ENCODE assay signal across 8 cellular contexts in genomic region chr6:26249709-26249958, GRCh38.
DNase-seq lines count a peak whose midpoint lies in the region; ATAC-seq, FAIRE-seq and TF ChIP-seq lines count a peak whose summit lies in the region.

No MANE protein-coding gene starts in this region.

- peaks cover 9% of the 10 kb centered on the region for H3K4me1 ChIP-seq in keratinocyte (ENCODE audit: control insufficient read depth, extremely low read depth, insufficient read depth, low read length)

- POLR2A ChIA-PET in CD4-positive, alpha-beta T cell (lab: Charles Lee), result interaction anchor here (1.1 to 3.9 kb wide), 21 partner anchors 35 to 1644 kb away, joined by 3 to 132 read pairs (median 17); partner anchors contain the start of gene HFE
- POLR2A ChIA-PET in HEK293T (lab: Yijun Ruan, JAX), result interaction anchor here (0.8 to 4.2 kb wide), 24 partner anchors 8 to 897 kb away, joined by 3 to 48 read pairs (median 7); a partner anchor contains a TSS

- no peaks in the 10 kb centered on the region for H3K9me3 ChIP-seq in CD4-positive, alpha-beta T cell (ENCODE audit: control insufficient read depth, low read length)
- H3K9me3 ChIP-seq in keratinocyte (ENCODE audit: control insufficient read depth, low read depth, low read length), result no peaks in the 10 kb centered on the region

- H3K27me3 ChIP-seq in CD4-positive, alpha-beta T cell (ENCODE audit: control insufficient read depth, insufficient read depth, low read length), result no peaks in the 10 kb centered on the region
- no peaks in the 10 kb centered on the region for H3K27me3 ChIP-seq in keratinocyte (ENCODE audit: control insufficient read depth, extremely low read depth, insufficient read depth, low read length)

- peak overlapping the region; percentile 96 for H3K4me2 ChIP-seq in keratinocyte (ENCODE audit: control insufficient read depth, extremely low read depth, insufficient read depth, low read depth, low read length)

- H3K36me3 Mint-ChIP-seq in CD4-positive, alpha-beta T cell (ENCODE audit: low read depth), result peaks cover 17% of the 10 kb centered on the region
- peaks cover 22 to 28% of the 10 kb centered on the region in 2 donors for H3K36me3 Mint-ChIP-seq in activated naive CD4-positive, alpha-beta T cell treated with anti-CD3 and anti-CD28 coated beads, Interleukin-2, amount 50 U/mL, for 72 hours

- TF ChIP-seq CTCF in CD4-positive, alpha-beta T cell (IDR thresholded peaks at IDR 0.05), result no peak
- TF ChIP-seq CTCF in keratinocyte (optimal IDR thresholded peaks at IDR 0.05 in 1 of 3, IDR thresholded peaks at IDR 0.05 in 1 of 3, conservative IDR thresholded peaks at IDR 0.05 in 1 of 3; ENCODE audit: extremely low read depth in 1 of 3, insufficient read depth in 2 of 3, low read length in 3 of 3), result no peak

- peak overlapping the region; percentile 91 for H2AFZ ChIP-seq in keratinocyte (ENCODE audit: control insufficient read depth, low read length)

- no peaks in the 10 kb centered on the region for H3K36me3 ChIP-seq in keratinocyte (ENCODE audit: control insufficient read depth in 2 of 2, extremely low read depth in 1 of 2, insufficient read depth in 2 of 2, low read length in 2 of 2)

- peak overlapping the region; percentile 80 for H3K27ac ChIP-seq in CD4-positive, alpha-beta T cell (ENCODE audit: low read depth, low read length)
- H3K27ac ChIP-seq in keratinocyte (ENCODE audit: control insufficient read depth, insufficient read depth, low read length) (peak overlapping the region; percentile 65), substantia nigra (ENCODE audit: low read depth, low read length, poor library complexity, severe bottlenecking) (peak overlapping the region; percentile 55)

- intact Hi-C loops in CD4-positive, alpha-beta T cell (cut with DNase I, micrococcal nuclease), result loop anchor here (1.0 to 2.0 kb wide), 2 partner anchors 31 to 36 kb away; a partner anchor contains a TSS

- dilution Hi-C loops in keratinocyte (cut with MboI; ENCODE audit: extremely low pct_ligation_motif_present, low sequenced_read_pairs), result no loop called here

- no peaks in the 10 kb centered on the region for H3K79me2 ChIP-seq in keratinocyte (ENCODE audit: control insufficient read depth, insufficient read depth, low read length)

- H3K4me1 Mint-ChIP-seq in CD4-positive, alpha-beta T cell (ENCODE audit: low read depth), result peaks cover 41% of the 10 kb centered on the region

- peak overlapping the region; percentile 88 for H3K27ac Mint-ChIP-seq in CD4-positive, alpha-beta T cell
- peak overlapping the region; percentile 96 to 100 for H3K27ac Mint-ChIP-seq in activated naive CD4-positive, alpha-beta T cell treated with anti-CD3 and anti-CD28 coated beads, Interleukin-2, amount 50 U/mL, for 72 hours

- CTCF ChIA-PET in CD4-positive, alpha-beta T cell (lab: Charles Lee), result interaction anchor here (1.2 to 3.9 kb wide), 16 partner anchors 15 to 1588 kb away, joined by 3 to 42 read pairs (median 6); a partner anchor contains a TSS
- CTCF ChIA-PET in HEK293T (lab: Yijun Ruan, JAX), result interaction anchor here (0.8 to 1.3 kb wide), 7 partner anchors 10 to 220 kb away, joined by 3 to 7 read pairs (median 3); a partner anchor contains a TSS

- peak overlapping the region; percentile 77 for H3K9ac ChIP-seq in keratinocyte (ENCODE audit: control insufficient read depth, extremely low read depth, insufficient read depth, low read length)

- H3K4me3 ChIP-seq in keratinocyte (ENCODE audit: control insufficient read depth in 2 of 3, extremely low read depth in 1 of 3, insufficient read depth in 2 of 3, low read depth in 1 of 3, low read length in 3 of 3), result peak overlapping the region; percentile 50 to 73 (median 70)

- H3K4me3 Mint-ChIP-seq in CD4-positive, alpha-beta T cell, result peak overlapping the region; percentile 97

- H4K20me1 ChIP-seq in keratinocyte (ENCODE audit: control insufficient read depth, extremely low read depth, insufficient read depth, low read length), result no peaks in the 10 kb centered on the region

- H3K9me3 Mint-ChIP-seq in CD4-positive, alpha-beta T cell, result no peaks in the 10 kb centered on the region
- H3K9me3 Mint-ChIP-seq in activated naive CD4-positive, alpha-beta T cell treated with anti-CD3 and anti-CD28 coated beads, Interleukin-2, amount 50 U/mL, for 72 hours, result no peaks in the 10 kb centered on the region

- peak; percentile 69 for TF ChIP-seq POLR2A in GM19099 (IDR thresholded peaks at IDR 0.05; ENCODE audit: extremely low read depth, insufficient read length, low read depth)

- ATAC-seq in CD4-positive, alpha-beta T cell (ENCODE audit: poor library complexity), result peak; percentile 34
- ATAC-seq in HG03442 (IDR thresholded peaks at IDR 0.05; ENCODE audit: unreplicated experiment), result peak; percentile 13
- peak; percentile 31 to 50 for ATAC-seq in activated naive CD4-positive, alpha-beta T cell treated with anti-CD3 and anti-CD28 coated beads, Interleukin-2, amount 50 U/mL, for 72 hours

- FAIRE-seq in keratinocyte (lab: Jason Lieb, UNC), result no peak

- peak in 3 of 10 experiments; percentile 5 to 29 (median 22) for DNase-seq in CD4-positive, alpha-beta T cell
- no peak for DNase-seq in activated naive CD4-positive, alpha-beta T cell treated with anti-CD3 and anti-CD28 coated beads, Interleukin-2, amount 50 U/mL, for 72 hours (ENCODE audit: low spot score in 2 of 2)
- DNase-seq in keratinocyte (ENCODE audit: low read depth, low spot score) (no peak), substantia nigra (lab: John Stamatoyannopoulos, UW) (peak in 4 of 49 donors; percentile 22 to 32 (median 30)), HEK293T (ENCODE audit: extremely low spot score) (no peak)
- DNase-seq in central memory CD4-positive, alpha-beta T cell, result no peak

- H3K27me3 Mint-ChIP-seq in CD4-positive, alpha-beta T cell, result no peaks in the 10 kb centered on the region

- H3K9me1 ChIP-seq in keratinocyte (ENCODE audit: control insufficient read depth, extremely low read depth, insufficient read depth, low read length), result no peaks in the 10 kb centered on the region

TF ChIP-seq in HEK293T, 16 proteins besides CTCF, POLR2A, EP300 and RAD21:
- TF ChIP-seq FOXM1 (IDR thresholded peaks at IDR 0.05; ENCODE audit: borderline replicate concordance) (no peak), LEF1 (IDR thresholded peaks at IDR 0.05; ENCODE audit: borderline replicate concordance) (no peak), TARDBP (IDR thresholded peaks at IDR 0.05) (no peak), SP1 (IDR thresholded peaks at IDR 0.05) (no peak), SUZ12 (IDR thresholded peaks at IDR 0.05) (no peak), PKNOX1 (IDR thresholded peaks at IDR 0.05) (no peak), L3MBTL2 (conservative IDR thresholded peaks at IDR 0.05) (no peak), ELF4 (IDR thresholded peaks at IDR 0.05) (no peak), FOXK2 (IDR thresholded peaks at IDR 0.05) (no peak), ZNF384 (IDR thresholded peaks at IDR 0.05) (no peak)
